Comparison of ENCODE assay signal across 1 cellular context in the genomic region with DNA sequence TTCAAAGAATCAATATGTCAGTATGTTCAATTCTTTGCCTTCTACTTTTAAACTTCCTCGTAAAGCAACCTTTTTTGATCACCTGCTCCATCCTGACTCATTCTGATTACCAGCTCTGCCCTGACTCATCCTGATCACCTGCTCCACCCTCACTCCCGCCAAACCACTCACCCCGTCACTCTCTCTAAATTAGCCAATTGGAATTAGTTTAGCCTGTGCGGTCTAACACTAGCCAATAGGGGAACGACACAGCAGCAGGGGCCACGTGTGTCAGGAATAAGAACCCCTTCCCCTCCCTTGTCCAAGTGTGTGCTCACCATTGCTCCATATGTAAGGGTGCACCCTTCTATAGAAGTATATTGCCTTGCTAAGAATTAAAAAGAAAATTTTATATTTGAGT.
TF ChIP-seq lines count a peak whose summit lies in the region.
"Not testable (repeated sequence)": the region's sequence is repeated elsewhere in the genome, so short reads cannot be mapped to it uniquely, and the experiment has no call there.

No MANE protein-coding gene starts in this region.

TF ChIP-seq in K562, 482 proteins besides CTCF, POLR2A, EP300 and RAD21 (continues in another document):
- TF ChIP-seq TRIM24 (IDR thresholded peaks at IDR 0.05) (peak; percentile 67 to 80; a peak in 2 of 4 replicates), MYBL2 (IDR thresholded peaks at IDR 0.05; ENCODE audit: low read depth) (peak; percentile 71), CEBPG (tag; conservative IDR thresholded peaks at IDR 0.05 in 1 of 2, IDR thresholded peaks at IDR 0.05 in 1 of 2) (peak in 1 of 2 experiments; percentile 24; a peak in 1 of 4 replicates), EP400 (IDR thresholded peaks at IDR 0.05) (peak; percentile 47; the same call in 1 of the 2 replicates), TOE1 (IDR thresholded peaks at IDR 0.05; ENCODE audit: borderline replicate concordance) (peak; percentile 60), JUND (IDR thresholded peaks at IDR 0.05; ENCODE audit: borderline replicate concordance, low read depth, low read length) (peak; percentile 89), JUND (tag; IDR thresholded peaks at IDR 0.05; ENCODE audit: borderline replicate concordance, low read depth, low read length) (peak; percentile 83; the same call in 2 of the 3 replicates), CREB1 (CRISPR knock-in tag; IDR thresholded peaks at IDR 0.05) (peak; percentile 61; the same call in 1 of the 2 replicates), NFE2 (IDR thresholded peaks at IDR 0.05; ENCODE audit: low read depth) (peak; percentile 69), RB1 (IDR thresholded peaks at IDR 0.05; ENCODE audit: low read depth) (0 out of 2 replicates have a peak, but pooled peaks have one; percentile 17), RCOR1 (IDR thresholded peaks at IDR 0.05; ENCODE audit: borderline replicate concordance in 1 of 2, low read depth in 2 of 2, low read length in 2 of 2) (0 out of 4 replicates have a peak, but pooled peaks of 1 of the 2 experiments have one; percentile 11), FOS (IDR thresholded peaks at IDR 0.05; ENCODE audit: extremely low read depth, insufficient read length) (peak; percentile 13), JUN (IDR thresholded peaks at IDR 0.05; ENCODE audit: borderline replicate concordance, low read depth, low read length) (peak; percentile 83), L3MBTL2 (IDR thresholded peaks at IDR 0.05) (peak; percentile 95), BHLHE40 (IDR thresholded peaks at IDR 0.05; ENCODE audit: low read length) (peak; percentile 45; the same call in 1 of the 2 replicates), FOSL1 (tag; conservative IDR thresholded peaks at IDR 0.05) (peak; percentile 99), CREM (IDR thresholded peaks at IDR 0.05; ENCODE audit: low read depth) (peak; percentile 49), FOXJ2 (tag; IDR thresholded peaks at IDR 0.05) (peak; percentile 2; the same call in 1 of the 2 replicates), RAD51 (IDR thresholded peaks at IDR 0.05; ENCODE audit: borderline replicate concordance, low read depth) (peak; percentile 31; the same call in 1 of the 2 replicates), ATF1 (tag; IDR thresholded peaks at IDR 0.05) (peak; percentile 67), MYC (IDR thresholded peaks at IDR 0.05; ENCODE audit: low read depth, low read length) (0 out of 2 replicates have a peak, but pooled peaks have one; percentile 29), ZEB2 (IDR thresholded peaks at IDR 0.05) (peak; percentile 54)
- TF ChIP-seq MYBL2 (CRISPR knock-in tag; IDR thresholded peaks at IDR 0.05; ENCODE audit: borderline replicate concordance); CEBPG (CRISPR knock-in tag; IDR thresholded peaks at IDR 0.05); TOE1 (CRISPR knock-in tag; IDR thresholded peaks at IDR 0.05; ENCODE audit: borderline replicate concordance, low read depth); CREB1 (IDR thresholded peaks at IDR 0.05); JUN (CRISPR knock-in tag; IDR thresholded peaks at IDR 0.05; ENCODE audit: borderline replicate concordance); ATF1 (CRISPR knock-in tag; IDR thresholded peaks at IDR 0.05); MYC (CRISPR knock-in tag; IDR thresholded peaks at IDR 0.05; ENCODE audit: borderline replicate concordance, low read depth): not testable (repeated sequence)
- TF ChIP-seq, protein P1, sequence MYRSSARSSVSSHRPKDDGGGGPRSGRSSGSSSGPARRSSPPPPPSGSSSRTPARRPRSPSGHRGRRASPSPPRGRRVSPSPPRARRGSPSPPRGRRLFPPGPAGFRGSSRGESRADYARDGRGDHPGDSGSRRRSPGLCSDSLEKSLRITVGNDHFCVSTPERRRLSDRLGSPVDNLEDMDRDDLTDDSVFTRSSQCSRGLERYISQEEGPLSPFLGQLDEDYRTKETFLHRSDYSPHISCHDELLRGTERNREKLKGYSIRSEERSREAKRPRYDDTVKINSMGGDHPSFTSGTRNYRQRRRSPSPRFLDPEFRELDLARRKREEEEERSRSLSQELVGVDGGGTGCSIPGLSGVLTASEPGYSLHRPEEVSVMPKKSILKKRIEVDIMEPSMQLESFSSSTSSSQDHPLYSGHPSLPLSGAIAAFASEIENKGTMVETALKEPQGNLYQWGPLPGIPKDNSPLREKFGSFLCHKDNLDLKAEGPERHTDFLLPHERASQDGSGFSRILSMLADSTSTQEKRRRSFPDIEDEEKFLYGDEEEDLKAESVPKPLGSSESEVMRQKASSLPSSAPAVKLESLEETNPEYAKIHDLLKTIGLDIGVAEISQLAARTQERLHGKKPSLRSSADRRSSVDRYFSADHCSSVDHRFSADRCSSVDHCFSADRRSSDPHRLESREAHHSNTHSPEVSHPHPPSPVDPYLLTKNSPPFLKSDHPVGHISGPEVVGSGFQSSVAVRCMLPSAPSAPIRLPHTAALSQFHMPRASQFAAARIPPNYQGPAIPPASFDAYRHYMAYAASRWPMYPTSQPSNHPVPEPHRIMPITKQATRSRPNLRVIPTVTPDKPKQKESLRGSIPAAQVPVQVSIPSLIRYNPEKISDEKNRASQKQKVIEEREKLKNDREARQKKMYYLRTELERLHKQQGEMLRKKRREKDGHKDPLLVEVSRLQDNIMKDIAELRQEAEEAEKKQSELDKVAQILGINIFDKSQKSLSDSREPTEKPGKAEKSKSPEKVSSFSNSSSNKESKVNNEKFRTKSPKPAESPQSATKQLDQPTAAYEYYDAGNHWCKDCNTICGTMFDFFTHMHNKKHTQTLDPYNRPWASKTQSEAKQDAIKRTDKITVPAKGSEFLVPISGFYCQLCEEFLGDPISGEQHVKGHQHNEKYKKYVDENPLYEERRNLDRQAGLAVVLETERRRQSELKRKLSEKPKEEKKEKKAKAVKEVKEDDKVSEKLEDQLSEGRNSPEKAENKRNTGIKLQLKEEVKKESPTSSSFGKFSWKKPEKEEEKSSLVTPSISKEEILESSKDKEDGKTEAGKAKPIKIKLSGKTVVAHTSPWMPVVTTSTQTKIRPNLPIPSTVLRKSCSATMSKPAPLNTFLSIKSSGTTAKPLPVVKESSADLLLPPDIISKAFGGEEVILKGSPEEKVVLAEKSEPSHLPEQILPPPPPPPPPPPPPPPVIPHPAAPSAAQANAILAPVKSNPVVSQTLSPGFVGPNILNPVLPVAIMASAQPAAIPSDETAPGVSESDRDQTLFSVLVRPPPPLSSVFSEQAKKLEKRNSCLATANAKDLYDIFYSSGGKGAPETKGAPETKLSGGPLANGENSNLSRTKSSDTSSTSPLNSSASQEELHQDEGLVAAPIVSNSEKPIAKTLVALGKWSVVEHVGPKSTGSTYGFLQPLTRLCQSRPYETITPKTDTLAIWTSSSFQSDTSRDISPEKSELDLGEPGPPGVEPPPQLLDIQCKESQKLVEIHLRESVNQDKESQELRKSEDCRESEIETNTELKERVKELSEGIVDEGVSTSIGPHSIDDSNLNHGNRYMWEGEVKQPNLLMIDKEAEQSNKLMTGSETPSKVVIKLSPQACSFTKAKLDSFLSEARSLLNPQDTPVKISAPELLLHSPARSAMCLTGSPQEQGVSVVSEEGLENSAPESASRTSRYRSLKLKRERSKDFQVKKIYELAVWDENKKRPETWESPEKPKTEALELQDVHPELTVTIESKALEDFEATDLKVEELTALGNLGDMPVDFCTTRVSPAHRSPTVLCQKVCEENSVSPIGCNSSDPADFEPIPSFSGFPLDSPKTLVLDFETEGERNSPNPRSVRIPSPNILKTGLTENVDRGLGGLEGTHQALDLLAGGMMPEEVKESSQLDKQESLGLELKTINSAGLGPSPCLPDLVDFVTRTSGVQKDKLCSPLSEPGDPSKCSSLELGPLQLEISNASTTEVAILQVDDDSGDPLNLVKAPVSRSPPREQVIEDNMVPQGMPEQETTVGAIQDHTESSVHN (IDR thresholded peaks at IDR 0.05; ENCODE audit: borderline replicate concordance in 1 of 2, low read depth in 1 of 2) = peak in 1 of 2 experiments; percentile 85; a peak in 2 of 4 replicates
- TF ChIP-seq, protein P2, sequence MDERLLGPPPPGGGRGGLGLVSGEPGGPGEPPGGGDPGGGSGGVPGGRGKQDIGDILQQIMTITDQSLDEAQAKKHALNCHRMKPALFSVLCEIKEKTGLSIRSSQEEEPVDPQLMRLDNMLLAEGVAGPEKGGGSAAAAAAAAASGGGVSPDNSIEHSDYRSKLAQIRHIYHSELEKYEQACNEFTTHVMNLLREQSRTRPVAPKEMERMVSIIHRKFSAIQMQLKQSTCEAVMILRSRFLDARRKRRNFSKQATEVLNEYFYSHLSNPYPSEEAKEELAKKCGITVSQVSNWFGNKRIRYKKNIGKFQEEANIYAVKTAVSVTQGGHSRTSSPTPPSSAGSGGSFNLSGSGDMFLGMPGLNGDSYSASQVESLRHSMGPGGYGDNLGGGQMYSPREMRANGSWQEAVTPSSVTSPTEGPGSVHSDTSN (CRISPR knock-in tag; IDR thresholded peaks at IDR 0.05; ENCODE audit: low read depth) = not testable (repeated sequence)
- TF ChIP-seq, protein P2 (tag; conservative IDR thresholded peaks at IDR 0.05; ENCODE audit: low read depth) = peak; percentile 53
- TF ChIP-seq, protein P3, sequence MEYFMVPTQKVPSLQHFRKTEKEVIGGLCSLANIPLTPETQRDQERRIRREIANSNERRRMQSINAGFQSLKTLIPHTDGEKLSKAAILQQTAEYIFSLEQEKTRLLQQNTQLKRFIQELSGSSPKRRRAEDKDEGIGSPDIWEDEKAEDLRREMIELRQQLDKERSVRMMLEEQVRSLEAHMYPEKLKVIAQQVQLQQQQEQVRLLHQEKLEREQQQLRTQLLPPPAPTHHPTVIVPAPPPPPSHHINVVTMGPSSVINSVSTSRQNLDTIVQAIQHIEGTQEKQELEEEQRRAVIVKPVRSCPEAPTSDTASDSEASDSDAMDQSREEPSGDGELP (CRISPR knock-in tag; IDR thresholded peaks at IDR 0.05; ENCODE audit: borderline replicate concordance) = peak; percentile 50
- TF ChIP-seq, protein P4, sequence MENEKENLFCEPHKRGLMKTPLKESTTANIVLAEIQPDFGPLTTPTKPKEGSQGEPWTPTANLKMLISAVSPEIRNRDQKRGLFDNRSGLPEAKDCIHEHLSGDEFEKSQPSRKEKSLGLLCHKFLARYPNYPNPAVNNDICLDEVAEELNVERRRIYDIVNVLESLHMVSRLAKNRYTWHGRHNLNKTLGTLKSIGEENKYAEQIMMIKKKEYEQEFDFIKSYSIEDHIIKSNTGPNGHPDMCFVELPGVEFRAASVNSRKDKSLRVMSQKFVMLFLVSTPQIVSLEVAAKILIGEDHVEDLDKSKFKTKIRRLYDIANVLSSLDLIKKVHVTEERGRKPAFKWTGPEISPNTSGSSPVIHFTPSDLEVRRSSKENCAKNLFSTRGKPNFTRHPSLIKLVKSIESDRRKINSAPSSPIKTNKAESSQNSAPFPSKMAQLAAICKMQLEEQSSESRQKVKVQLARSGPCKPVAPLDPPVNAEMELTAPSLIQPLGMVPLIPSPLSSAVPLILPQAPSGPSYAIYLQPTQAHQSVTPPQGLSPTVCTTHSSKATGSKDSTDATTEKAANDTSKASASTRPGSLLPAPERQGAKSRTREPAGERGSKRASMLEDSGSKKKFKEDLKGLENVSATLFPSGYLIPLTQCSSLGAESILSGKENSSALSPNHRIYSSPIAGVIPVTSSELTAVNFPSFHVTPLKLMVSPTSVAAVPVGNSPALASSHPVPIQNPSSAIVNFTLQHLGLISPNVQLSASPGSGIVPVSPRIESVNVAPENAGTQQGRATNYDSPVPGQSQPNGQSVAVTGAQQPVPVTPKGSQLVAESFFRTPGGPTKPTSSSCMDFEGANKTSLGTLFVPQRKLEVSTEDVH (IDR thresholded peaks at IDR 0.05; ENCODE audit: low read depth, partially characterized antibody) = peak; percentile 89
- TF ChIP-seq, protein P5, sequence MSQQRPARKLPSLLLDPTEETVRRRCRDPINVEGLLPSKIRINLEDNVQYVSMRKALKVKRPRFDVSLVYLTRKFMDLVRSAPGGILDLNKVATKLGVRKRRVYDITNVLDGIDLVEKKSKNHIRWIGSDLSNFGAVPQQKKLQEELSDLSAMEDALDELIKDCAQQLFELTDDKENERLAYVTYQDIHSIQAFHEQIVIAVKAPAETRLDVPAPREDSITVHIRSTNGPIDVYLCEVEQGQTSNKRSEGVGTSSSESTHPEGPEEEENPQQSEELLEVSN (IDR thresholded peaks at IDR 0.05; ENCODE audit: borderline replicate concordance in 1 of 2, extremely low read depth in 1 of 2, insufficient read depth in 1 of 2, insufficient read length in 1 of 2, low read depth in 1 of 2, low read length in 1 of 2, poor library complexity in 1 of 2, severe bottlenecking in 1 of 2) = peak in 1 of 2 experiments; percentile 86
